ENCODE assay signal across 11 cellular contexts in the genomic region with DNA sequence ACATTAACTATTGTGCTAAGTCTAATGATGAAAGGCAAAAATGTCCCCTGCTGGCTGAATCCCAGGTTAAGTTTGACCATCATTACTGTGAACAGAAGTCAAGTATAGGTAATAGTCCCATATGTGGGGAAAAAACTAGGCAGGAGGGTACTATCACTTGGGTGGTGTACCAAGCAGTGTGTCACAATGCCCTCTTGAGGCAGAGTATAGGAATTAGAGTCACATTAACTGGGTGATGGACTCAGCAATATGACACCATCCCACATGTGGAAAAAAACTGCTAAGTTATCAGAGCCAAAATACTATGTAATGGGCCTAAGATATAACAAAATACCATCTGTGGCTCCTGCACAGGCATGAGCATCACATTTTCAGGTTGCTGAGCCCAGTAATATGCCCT.
DNase-seq lines count a peak whose midpoint lies in the region; ATAC-seq lines count a peak whose summit lies in the region.
"Had no signal": no experiment of that assay in that cellular context is flagged by ENCODE, and none has a peak within 500 bp of the region (broad histone marks: within the 10 kb centered on the region; RNA-seq: fewer than 3 reads in every experiment).

No MANE protein-coding gene starts in this region.

- H3K27me3 Mint-ChIP-seq in naive thymus-derived CD4-positive, alpha-beta T cell: no peaks in the 10 kb centered on the region
- H3K27me3 Mint-ChIP-seq: activated naive CD8-positive, alpha-beta T cell had no signal

- no peak overlapping the region for H3K4me3 Mint-ChIP-seq in naive thymus-derived CD4-positive, alpha-beta T cell
- H3K4me3 Mint-ChIP-seq: activated naive CD8-positive, alpha-beta T cell had no signal

- H3K36me3 ChIP-seq in naive thymus-derived CD4-positive, alpha-beta T cell (ENCODE audit: control insufficient read depth in 2 of 3, insufficient read depth in 3 of 3, low read length in 3 of 3): no peaks in the 10 kb centered on the region

- H3K9me3 Mint-ChIP-seq in naive thymus-derived CD4-positive, alpha-beta T cell: no peaks in the 10 kb centered on the region

- H3K9me3 ChIP-seq in naive thymus-derived CD4-positive, alpha-beta T cell (ENCODE audit: control insufficient read depth in 2 of 3, low read length in 3 of 3): no peaks in the 10 kb centered on the region
- H3K9me3 ChIP-seq: psoas muscle had no signal

- no peak overlapping the region for H3K4me3 ChIP-seq in naive thymus-derived CD4-positive, alpha-beta T cell (ENCODE audit: low read length)
- H3K4me3 ChIP-seq: psoas muscle had no signal

- intact Hi-C loops in naive thymus-derived CD4-positive, alpha-beta T cell (cut with micrococcal nuclease): loop anchor here (1.0 to 10.0 kb wide), 3 partner anchors 530 to 909 kb away; no protein-coding TSS in a partner anchor

- no peaks in the 10 kb centered on the region for H3K4me1 Mint-ChIP-seq in naive thymus-derived CD4-positive, alpha-beta T cell

- ATAC-seq in HG02759 (IDR thresholded peaks at IDR 0.05; ENCODE audit: unreplicated experiment): peak; percentile 56
- peak; percentile 34 for ATAC-seq in naive thymus-derived CD4-positive, alpha-beta T cell
- ATAC-seq in GM19324 (IDR thresholded peaks at IDR 0.05; ENCODE audit: low FRiP score, unreplicated experiment): no peak
- ATAC-seq: left colon, psoas muscle had no signal

- POLR2A ChIA-PET in naive thymus-derived CD4-positive, alpha-beta T cell (lab: Charles Lee): no interaction called here

- no peaks in the 10 kb centered on the region for H3K36me3 Mint-ChIP-seq in naive thymus-derived CD4-positive, alpha-beta T cell
- H3K36me3 Mint-ChIP-seq: activated naive CD8-positive, alpha-beta T cell had no signal

- no peak overlapping the region for H3K27ac Mint-ChIP-seq in naive thymus-derived CD4-positive, alpha-beta T cell
- H3K27ac Mint-ChIP-seq: activated naive CD8-positive, alpha-beta T cell had no signal

- CTCF ChIA-PET in naive thymus-derived CD4-positive, alpha-beta T cell (lab: Charles Lee): no interaction called here

- H3K27ac ChIP-seq in naive thymus-derived CD4-positive, alpha-beta T cell (ENCODE audit: low read depth, low read length): no peak overlapping the region
- H3K27ac ChIP-seq: psoas muscle had no signal

- no peaks in the 10 kb centered on the region for H3K4me1 ChIP-seq in naive thymus-derived CD4-positive, alpha-beta T cell (ENCODE audit: control insufficient read depth in 2 of 2, insufficient read depth in 2 of 2, low read length in 2 of 2)
- H3K4me1 ChIP-seq: psoas muscle had no signal

- no peaks in the 10 kb centered on the region for H3K27me3 ChIP-seq in naive thymus-derived CD4-positive, alpha-beta T cell (ENCODE audit: control insufficient read depth in 2 of 2, insufficient read depth in 2 of 2, low read length in 2 of 2)

- DNase-seq in G401 (ENCODE audit: low spot score): peak; percentile 59
- peak; percentile 33 for DNase-seq in amniotic epithelial cell (ENCODE audit: low read depth)
- DNase-seq in naive thymus-derived CD4-positive, alpha-beta T cell: peak in 1 of 9 donors; percentile 5
- no peak for DNase-seq in KG1 (lab: John Stamatoyannopoulos, UW)
- no peak for DNase-seq in HuH-7 (ENCODE audit: low spot score)
- DNase-seq: activated CD4-positive, alpha-beta T cell treated with anti-CD3 and anti-CD28 coated beads, Interleukin-2, amount 50 U/mL, for 1 hour; left colon; psoas muscle had no signal

- in situ Hi-C loops in G401 (cut with HindIII; ENCODE audit: low sequenced_read_pairs): no loop called here

Comparison
In these comparisons a context has a peak if more than half of its experiments do, and no peak if none do; other contexts are left out.
1. DNase-seq: peak in G401 (single experiment) and amniotic epithelial cell (single experiment); none in KG1 (single experiment) and HuH-7 (single experiment).